In genomic region chr3:49553690-49554634, GRCh38 we compare ENCODE assay signal across 7 cellular contexts. TPM values are rescaled to one million over a fixed set of nuclear protein-coding genes. Genes with fewer than 3 reads are reported as not detected.
DNase-seq lines count a peak whose midpoint lies in the region; ATAC-seq and TF ChIP-seq lines count a peak whose summit lies in the region.

A gene with protein sequence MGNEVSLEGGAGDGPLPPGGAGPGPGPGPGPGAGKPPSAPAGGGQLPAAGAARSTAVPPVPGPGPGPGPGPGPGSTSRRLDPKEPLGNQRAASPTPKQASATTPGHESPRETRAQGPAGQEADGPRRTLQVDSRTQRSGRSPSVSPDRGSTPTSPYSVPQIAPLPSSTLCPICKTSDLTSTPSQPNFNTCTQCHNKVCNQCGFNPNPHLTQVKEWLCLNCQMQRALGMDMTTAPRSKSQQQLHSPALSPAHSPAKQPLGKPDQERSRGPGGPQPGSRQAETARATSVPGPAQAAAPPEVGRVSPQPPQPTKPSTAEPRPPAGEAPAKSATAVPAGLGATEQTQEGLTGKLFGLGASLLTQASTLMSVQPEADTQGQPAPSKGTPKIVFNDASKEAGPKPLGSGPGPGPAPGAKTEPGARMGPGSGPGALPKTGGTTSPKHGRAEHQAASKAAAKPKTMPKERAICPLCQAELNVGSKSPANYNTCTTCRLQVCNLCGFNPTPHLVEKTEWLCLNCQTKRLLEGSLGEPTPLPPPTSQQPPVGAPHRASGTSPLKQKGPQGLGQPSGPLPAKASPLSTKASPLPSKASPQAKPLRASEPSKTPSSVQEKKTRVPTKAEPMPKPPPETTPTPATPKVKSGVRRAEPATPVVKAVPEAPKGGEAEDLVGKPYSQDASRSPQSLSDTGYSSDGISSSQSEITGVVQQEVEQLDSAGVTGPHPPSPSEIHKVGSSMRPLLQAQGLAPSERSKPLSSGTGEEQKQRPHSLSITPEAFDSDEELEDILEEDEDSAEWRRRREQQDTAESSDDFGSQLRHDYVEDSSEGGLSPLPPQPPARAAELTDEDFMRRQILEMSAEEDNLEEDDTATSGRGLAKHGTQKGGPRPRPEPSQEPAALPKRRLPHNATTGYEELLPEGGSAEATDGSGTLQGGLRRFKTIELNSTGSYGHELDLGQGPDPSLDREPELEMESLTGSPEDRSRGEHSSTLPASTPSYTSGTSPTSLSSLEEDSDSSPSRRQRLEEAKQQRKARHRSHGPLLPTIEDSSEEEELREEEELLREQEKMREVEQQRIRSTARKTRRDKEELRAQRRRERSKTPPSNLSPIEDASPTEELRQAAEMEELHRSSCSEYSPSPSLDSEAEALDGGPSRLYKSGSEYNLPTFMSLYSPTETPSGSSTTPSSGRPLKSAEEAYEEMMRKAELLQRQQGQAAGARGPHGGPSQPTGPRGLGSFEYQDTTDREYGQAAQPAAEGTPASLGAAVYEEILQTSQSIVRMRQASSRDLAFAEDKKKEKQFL (N-terminal part only) (plus strand): TSS chr3:49554477. CDS start chr3:49554603, 126 bp downstream.

- H3K27me3 Mint-ChIP-seq in brain, result peaks cover 12% of the 10 kb centered on the region

- peak within 1 kb of the TSS; percentile 85 for H3K4me3 ChIP-seq in iPS-11a (ENCODE audit: low read depth, low read length)
- H3K4me3 ChIP-seq in skeletal muscle cell (ENCODE audit: low read depth, low read length), result peak within 1 kb of the TSS; percentile 61

- no peaks in the 10 kb centered on the region for H3K9me3 Mint-ChIP-seq in brain

- peaks cover 63% of the 10 kb centered on the region for H3K4me1 Mint-ChIP-seq in brain

- ATAC-seq in GM18517 (IDR thresholded peaks at IDR 0.05; ENCODE audit: unreplicated experiment) (peak; percentile 78), HG03039 (IDR thresholded peaks at IDR 0.05; ENCODE audit: unreplicated experiment) (peak; percentile 87)

- peak within 1 kb of the TSS; percentile 95 to 99 (median 98) for H3K4me3 Mint-ChIP-seq in brain

- H3K36me3 Mint-ChIP-seq in brain, result peaks cover 21% of the 10 kb centered on the region

- TF ChIP-seq CTCF in brain (conservative IDR thresholded peaks at IDR 0.05), result no peak

- DNase-seq in NCI-H2081 treated with DMSO at 0.1 percent for 48 hours (lab: John Stamatoyannopoulos, UW) (peak; percentile 2), UCSD-AML1 (lab: John Stamatoyannopoulos, UW; ENCODE audit: unreplicated experiment) (peak; percentile 89), skeletal muscle cell (ENCODE audit: low read depth) (peak; percentile 59)

- H3K27ac Mint-ChIP-seq in brain, result peak within 1 kb of the TSS; percentile 96 to 99 (median 99)

RNA-seq across cellular contexts. Expression of the gene that starts here (rescaled TPM):
- 11.8 TPM for polyA plus RNA-seq in brain (ENCODE audit: insufficient read depth, low read depth, low replicate concordance)

Comparison
In these comparisons a context has a peak if more than half of its experiments do, and no peak if none do; other contexts are left out.
1. Peak in every context shown above with its lines: DNase-seq, ATAC-seq and H3K4me3 ChIP-seq.
2. DNase-seq: peak in every context shown above with its lines; median percentile 89 in UCSD-AML1; 59 in skeletal muscle cell; 2 in NCI-H2081 treated with DMSO at 0.1 percent for 48 hours.